Comparison of ENCODE assay signal across 23 cellular contexts in genomic region chr17:46167267-46167666, GRCh38. TPM values are rescaled to one million over a fixed set of nuclear protein-coding genes. Genes with fewer than 3 reads are reported as not detected.
DNase-seq lines count a peak whose midpoint lies in the region; ATAC-seq, FAIRE-seq and TF ChIP-seq lines count a peak whose summit lies in the region.
"Had no signal": no experiment of that assay in that cellular context is flagged by ENCODE, and none has a peak within 500 bp of the region (broad histone marks: within the 10 kb centered on the region; RNA-seq: fewer than 3 reads in every experiment).

No MANE protein-coding gene starts in this region.

- intact Hi-C loops in Caco-2 (cut with micrococcal nuclease; ENCODE audit: unreplicated experiment) = no loop called here

- FAIRE-seq in H54 (lab: Jason Lieb, UNC) = no peak
- FAIRE-seq: H1 had no signal

- H4K20me1 ChIP-seq in Karpas-422 (ENCODE audit: insufficient read depth, low read depth, low read length) (peaks cover 34% of the 10 kb centered on the region), osteoblast (ENCODE audit: insufficient read depth, low read length) (peaks cover 77% of the 10 kb centered on the region)

- CTCF ChIA-PET in Caco-2 (lab: Charles Lee) = interaction anchor here (1.1 kb wide), 2 partner anchors 26 to 58 kb away, joined by 3 to 6 read pairs; partner anchors contain the start of gene KANSL1

- BruUV-seq in Caco-2 (replicated peaks; lab: Mats Ljungman, UMichigan) = no TSS peak

- H3K36me3 Mint-ChIP-seq in Caco-2 (ENCODE audit: insufficient read depth, unreplicated experiment) = peaks cover 51% of the 10 kb centered on the region
- peaks cover 57% of the 10 kb centered on the region for H3K36me3 Mint-ChIP-seq in effector memory CD8-positive, alpha-beta T cell (ENCODE audit: insufficient read depth)

- H3K27ac ChIP-seq in Karpas-422 (ENCODE audit: low read length) = peak overlapping the region; percentile 63
- peak overlapping the region; percentile 77 for H3K27ac ChIP-seq in osteoblast (ENCODE audit: low read depth, low read length)
- H3K27ac ChIP-seq: HL-60, tibial artery, WERI-Rb-1 had no signal

- H3K9me2 ChIP-seq in Karpas-422 (replicated peaks; ENCODE audit: insufficient read depth, low read length) = no peaks in the 10 kb centered on the region

- H3K4me2 ChIP-seq in Karpas-422 (ENCODE audit: low read depth, low read length, poor library complexity, severe bottlenecking) (no peak overlapping the region), osteoblast (ENCODE audit: insufficient read depth, low read length) (peak overlapping the region; percentile 72)

- no peak overlapping the region for H3K4me3 Mint-ChIP-seq in Caco-2 (ENCODE audit: unreplicated experiment)
- peak overlapping the region in 1 of 2 donors; percentile 53 for H3K4me3 Mint-ChIP-seq in effector memory CD8-positive, alpha-beta T cell
- H3K4me3 Mint-ChIP-seq: activated naive CD8-positive, alpha-beta T cell treated with anti-CD3 and anti-CD28 coated beads, Interleukin-2, amount 10 ng/mL, durations not matched to agents 7 days and 5 days had no signal

- H2AFZ ChIP-seq in Karpas-422 (ENCODE audit: low read length) (no peak overlapping the region), osteoblast (ENCODE audit: low read length) (no peak overlapping the region)

- H3K4me1 ChIP-seq in Caco-2 = peaks cover 28% of the 10 kb centered on the region
- peaks cover 72% of the 10 kb centered on the region for H3K4me1 ChIP-seq in Karpas-422 (ENCODE audit: low read length)
- peaks cover 25% of the 10 kb centered on the region for H3K4me1 ChIP-seq in osteoblast (ENCODE audit: insufficient read depth, low read length)

- H3K27ac Mint-ChIP-seq in Caco-2 (ENCODE audit: unreplicated experiment) = peak overlapping the region; percentile 71
- H3K27ac Mint-ChIP-seq in effector memory CD8-positive, alpha-beta T cell = peak overlapping the region; percentile 12 to 87
- H3K27ac Mint-ChIP-seq: activated naive CD8-positive, alpha-beta T cell treated with anti-CD3 and anti-CD28 coated beads, Interleukin-2, amount 10 ng/mL, durations not matched to agents 7 days and 5 days had no signal

- H3K27me3 Mint-ChIP-seq in Caco-2 (ENCODE audit: insufficient read depth, unreplicated experiment) = no peaks in the 10 kb centered on the region
- H3K27me3 Mint-ChIP-seq in effector memory CD8-positive, alpha-beta T cell = no peaks in the 10 kb centered on the region
- H3K27me3 Mint-ChIP-seq: activated naive CD8-positive, alpha-beta T cell treated with anti-CD3 and anti-CD28 coated beads, Interleukin-2, amount 10 ng/mL, durations not matched to agents 7 days and 5 days; stimulated activated naive CD8-positive, alpha-beta T cell treated with anti-CD3 and anti-CD28 coated beads, Interleukin-15, amount 100 ng/mL, for 72 hours had no signal

- H3K27me3 ChIP-seq in Caco-2 (replicated peaks; ENCODE audit: control insufficient read depth, insufficient read depth, low read length) (no peaks in the 10 kb centered on the region), Karpas-422 (ENCODE audit: low read length) (no peaks in the 10 kb centered on the region), osteoblast (ENCODE audit: insufficient read depth, low read length) (no peaks in the 10 kb centered on the region)
- H3K27me3 ChIP-seq: tibial artery had no signal

- H3K79me2 ChIP-seq in Karpas-422 (ENCODE audit: low read length) = peaks cover 99% of the 10 kb centered on the region
- peaks cover 96% of the 10 kb centered on the region for H3K79me2 ChIP-seq in osteoblast (ENCODE audit: insufficient read depth, low read length)

- H3K36me3 ChIP-seq in Caco-2 (ENCODE audit: control insufficient read depth, insufficient read depth, low read length) (peaks cover 3% of the 10 kb centered on the region; the same call in 1 of the 2 replicates), Karpas-422 (ENCODE audit: insufficient read depth, low read length) (peaks cover 43% of the 10 kb centered on the region), osteoblast (ENCODE audit: insufficient read depth, low read length) (peaks cover 25% of the 10 kb centered on the region)

- no peak for TF ChIP-seq POLR2A in H54 (IDR thresholded peaks at IDR 0.05; ENCODE audit: low read depth, low read length)

- H3K4me3 ChIP-seq in Caco-2 (ENCODE audit: low read depth, low read length) (no peak overlapping the region), Karpas-422 (ENCODE audit: low read length) (no peak overlapping the region), osteoblast (ENCODE audit: insufficient read depth, low read length) (no peak overlapping the region)
- H3K4me3 ChIP-seq: tibial artery had no signal

- 0 out of 2 replicates have a peak, but pooled peaks cover 2% of the 10 kb centered on the region for H3K9me3 ChIP-seq in Caco-2
- H3K9me3 ChIP-seq in Karpas-422 (ENCODE audit: low read length) = no peaks in the 10 kb centered on the region
- H3K9me3 ChIP-seq in osteoblast (ENCODE audit: low read depth, low read length) = no peaks in the 10 kb centered on the region
- H3K9me3 ChIP-seq: tibial artery had no signal

- H3K4me1 Mint-ChIP-seq in Caco-2 (ENCODE audit: low read depth, unreplicated experiment) = peaks cover 38% of the 10 kb centered on the region
- peaks cover 59 to 84% of the 10 kb centered on the region in 2 donors for H3K4me1 Mint-ChIP-seq in effector memory CD8-positive, alpha-beta T cell (ENCODE audit: low read depth in 2 of 2)

- H3K9me3 Mint-ChIP-seq in Caco-2 (ENCODE audit: unreplicated experiment) = no peaks in the 10 kb centered on the region
- no peaks in the 10 kb centered on the region for H3K9me3 Mint-ChIP-seq in effector memory CD8-positive, alpha-beta T cell
- H3K9me3 Mint-ChIP-seq: activated naive CD8-positive, alpha-beta T cell treated with anti-CD3 and anti-CD28 coated beads, Interleukin-2, amount 10 ng/mL, durations not matched to agents 7 days and 5 days; stimulated activated naive CD8-positive, alpha-beta T cell treated with anti-CD3 and anti-CD28 coated beads, Interleukin-15, amount 100 ng/mL, for 72 hours had no signal

- H3K9ac ChIP-seq in Karpas-422 (ENCODE audit: low read length) = no peak overlapping the region

- ATAC-seq in effector memory CD8-positive, alpha-beta T cell (replicated peaks) = no peak
- no peak for ATAC-seq in HG03460 (IDR thresholded peaks at IDR 0.05; ENCODE audit: unreplicated experiment)
- ATAC-seq: stimulated activated naive CD8-positive, alpha-beta T cell treated with anti-CD3 and anti-CD28 coated beads, Interleukin-15, amount 100 ng/mL, for 72 hours had no signal

- POLR2A ChIA-PET in Caco-2 (lab: Charles Lee) = no interaction called here

- no peak for DNase-seq in Caco-2
- DNase-seq in Karpas-422 = no peak
- no peak for DNase-seq in effector memory CD8-positive, alpha-beta T cell
- no peak for DNase-seq in osteoblast (ENCODE audit: insufficient read length, low spot score, missing footprints)
- no peak for DNase-seq in H54 (ENCODE audit: insufficient read length, low spot score)
- no peak for DNase-seq in NCI-H748 (lab: John Stamatoyannopoulos, UW; ENCODE audit: unreplicated experiment)
- DNase-seq: activated CD8-positive, alpha-beta memory T cell treated with anti-CD3 and anti-CD28 coated beads, Interleukin-2, amount 50 U/mL, for 4 hours; activated naive CD8-positive, alpha-beta T cell treated with anti-CD3 and anti-CD28 coated beads, Interleukin-2, amount 10 ng/mL, durations not matched to agents 7 days and 5 days; cerebellar nuclear complex; DMS79; head of caudate nucleus; NCI-H1092; NCI-H1930; NCI-H526; occipital lobe; stimulated activated CD4-positive, alpha-beta T cell treated with anti-CD3 and anti-CD28 coated beads, Interleukin-12 subunit alpha, Interleukin-12 subunit beta, amount 100 ng/mL, for 4 hours; stimulated activated CD4-positive, alpha-beta T cell treated with anti-CD3 and anti-CD28 coated beads, Interleukin-4, amount 100 ng/mL, for 4 hours; stimulated activated naive CD8-positive, alpha-beta T cell treated with anti-CD3 and anti-CD28 coated beads, Interleukin-15, amount 100 ng/mL, for 72 hours; tibial artery; WERI-Rb-1 had no signal

- TF ChIP-seq CTCF in Caco-2 (IDR thresholded peaks at IDR 0.05; ENCODE audit: insufficient read depth in 1 of 2, low read depth in 1 of 2, low read length in 1 of 2, severe bottlenecking in 1 of 2, unreplicated experiment in 1 of 2) (no peak), osteoblast (IDR thresholded peaks at IDR 0.05; ENCODE audit: extremely low read depth, low read depth, low read length) (no peak)

RNA-seq across cellular contexts. Expression of gene KANSL1, which starts 26.0 kb away (rescaled TPM):
- total RNA-seq in Caco-2 (2022) (83.0 and 88.9 TPM in 2 replicates), osteoblast (79.9 and 151 TPM in 2 replicates)
- 127 and 153 TPM in 2 replicates for total RNA-seq in Karpas-422 (2014; rRNA removed; shearing (Covaris generic); ENCODE audit: low replicate concordance)
